Comparison of ENCODE assay signal across 8 cellular contexts in the genomic region with DNA sequence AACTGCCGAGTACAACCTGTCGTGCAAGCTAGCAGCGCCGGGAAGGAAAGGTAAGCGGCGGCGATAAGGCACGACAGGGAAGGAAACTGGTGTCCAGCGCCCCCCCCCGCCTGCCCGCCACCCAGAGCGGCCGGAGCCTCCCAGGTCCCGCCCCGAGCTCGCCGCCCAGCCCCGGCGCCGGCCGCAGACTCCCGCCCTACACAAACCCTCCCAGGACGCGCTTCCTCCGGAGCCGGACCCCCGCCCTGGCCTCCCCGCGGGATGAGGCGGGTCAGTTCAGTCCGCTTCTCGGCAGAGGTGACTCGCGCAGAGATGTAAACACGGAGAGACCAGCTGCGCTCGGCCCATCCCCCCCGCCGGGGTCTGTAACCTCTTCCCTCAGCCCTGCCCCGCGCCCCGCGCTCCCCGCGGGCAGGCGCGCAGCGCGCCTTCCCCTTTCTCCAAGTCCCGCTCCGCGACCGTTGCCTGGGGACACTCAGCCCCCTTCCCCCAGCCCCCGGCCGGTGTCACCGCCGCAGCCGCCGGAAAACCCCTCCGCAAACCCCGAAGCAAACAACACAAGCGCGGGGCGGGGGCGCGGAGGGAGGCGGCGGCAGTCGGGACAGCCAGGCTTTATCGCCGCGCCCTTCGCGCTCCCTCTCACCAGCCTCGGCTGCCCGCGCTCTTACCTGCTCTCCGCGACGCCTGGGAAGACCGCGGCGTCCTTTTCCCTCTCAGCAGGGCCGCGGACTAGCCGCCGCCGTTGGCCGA. TPM values are rescaled to one million over a fixed set of nuclear protein-coding genes. Genes with fewer than 3 reads are reported as not detected.
DNase-seq lines count a peak whose midpoint lies in the region; ATAC-seq and TF ChIP-seq lines count a peak whose summit lies in the region.

No MANE protein-coding gene starts in this region.

- H3K4me3 Mint-ChIP-seq in CD8-positive, alpha-beta memory T cell: peak overlapping the region; percentile 89 to 97 (median 92)
- H3K4me3 Mint-ChIP-seq in stimulated activated naive CD8-positive, alpha-beta T cell treated with anti-CD3 and anti-CD28 coated beads, Interleukin-15, amount 100 ng/mL, for 72 hours: peak overlapping the region; percentile 94

- H3K36me3 ChIP-seq in CD8-positive, alpha-beta memory T cell (ENCODE audit: insufficient read depth, low read length): no peaks in the 10 kb centered on the region
- H3K36me3 ChIP-seq in HUES64 (ENCODE audit: insufficient read depth, low read length): no peaks in the 10 kb centered on the region
- no peaks in the 10 kb centered on the region for H3K36me3 ChIP-seq in neural cell (ENCODE audit: insufficient read depth, low read length)

- peak overlapping the region; percentile 86 for H3K4me2 ChIP-seq in neural cell (ENCODE audit: low read length)

- H3K4me1 ChIP-seq in CD8-positive, alpha-beta memory T cell (ENCODE audit: insufficient read depth, low read length): peaks cover 10% of the 10 kb centered on the region
- peaks cover 31% of the 10 kb centered on the region for H3K4me1 ChIP-seq in HUES64 (ENCODE audit: insufficient read depth, low read length)

- peak overlapping the region; percentile 70 for H3K27ac ChIP-seq in CD8-positive, alpha-beta memory T cell (ENCODE audit: low read depth, low read length)
- peak overlapping the region; percentile 98 for H3K27ac ChIP-seq in HUES64 (ENCODE audit: low read depth, low read length)
- H3K27ac ChIP-seq in RWPE1: peak overlapping the region; percentile 98
- peak overlapping the region; percentile 97 for H3K27ac ChIP-seq in neural cell (ENCODE audit: low read length)

- H2AFZ ChIP-seq in neural cell (ENCODE audit: low read depth, low read length): peak overlapping the region; percentile 60

- peak; percentile 17 for ATAC-seq in GM21390 (IDR thresholded peaks at IDR 0.05; ENCODE audit: unreplicated experiment)
- peak; percentile 49 for ATAC-seq in stimulated activated naive CD8-positive, alpha-beta T cell treated with anti-CD3 and anti-CD28 coated beads, Interleukin-15, amount 100 ng/mL, for 72 hours

- peaks cover 25 to 40% (median 32%) of the 10 kb centered on the region in 3 donors for H3K4me1 Mint-ChIP-seq in CD8-positive, alpha-beta memory T cell
- peaks cover 23% of the 10 kb centered on the region for H3K4me1 Mint-ChIP-seq in stimulated activated naive CD8-positive, alpha-beta T cell treated with anti-CD3 and anti-CD28 coated beads, Interleukin-15, amount 100 ng/mL, for 72 hours

- peaks cover 0 to 8% (median 0%) of the 10 kb centered on the region in 3 donors for H3K36me3 Mint-ChIP-seq in CD8-positive, alpha-beta memory T cell

- WGBS in HUES64: under 1% methylated on average over 89 of the region's 89 CpGs

- peaks cover 42% of the 10 kb centered on the region for H3K79me2 ChIP-seq in neural cell (replicated peaks; ENCODE audit: insufficient read depth, low read length)

- peaks cover 11% of the 10 kb centered on the region for H3F3A ChIP-seq in neural cell (ENCODE audit: insufficient read depth, low read length, poor library complexity, severe bottlenecking)

- no peaks in the 10 kb centered on the region for H3K9me3 ChIP-seq in CD8-positive, alpha-beta memory T cell (ENCODE audit: low read length)
- H3K9me3 ChIP-seq in HUES64 (ENCODE audit: insufficient read depth, low read depth, low read length) (no peaks in the 10 kb centered on the region), neural cell (ENCODE audit: low read length) (no peaks in the 10 kb centered on the region)

- H3K9me2 ChIP-seq in neural cell (ENCODE audit: insufficient read depth, low read length): no peaks in the 10 kb centered on the region

- H3K4me3 ChIP-seq in CD8-positive, alpha-beta memory T cell (ENCODE audit: low read length): peak overlapping the region; percentile 60
- H3K4me3 ChIP-seq in HUES64 (ENCODE audit: low read length) (peak overlapping the region; percentile 87), neural cell (ENCODE audit: low read length) (peak overlapping the region; percentile 73)

- H3K9ac ChIP-seq in HUES64 (ENCODE audit: low read depth, low read length) (peak overlapping the region; percentile 65), neural cell (ENCODE audit: low read length) (peak overlapping the region; percentile 96)

- no peaks in the 10 kb centered on the region for H3K27me3 ChIP-seq in CD8-positive, alpha-beta memory T cell (ENCODE audit: insufficient read depth, low read length, poor library complexity, severe bottlenecking)
- peaks cover 17% of the 10 kb centered on the region for H3K27me3 ChIP-seq in HUES64 (ENCODE audit: insufficient read depth, low read length)
- no peaks in the 10 kb centered on the region for H3K27me3 ChIP-seq in neural cell (ENCODE audit: insufficient read depth, low read depth, low read length)

- H3K27ac Mint-ChIP-seq in CD8-positive, alpha-beta memory T cell: peak overlapping the region; percentile 69 to 98 (median 88)
- H3K27ac Mint-ChIP-seq in stimulated activated naive CD8-positive, alpha-beta T cell treated with anti-CD3 and anti-CD28 coated beads, Interleukin-15, amount 100 ng/mL, for 72 hours: peak overlapping the region in 1 of 2 donors; percentile 94

- H4K20me1 ChIP-seq in neural cell (ENCODE audit: insufficient read depth): peaks cover 8% of the 10 kb centered on the region

- TF ChIP-seq RAD21 in neural cell (conservative IDR thresholded peaks at IDR 0.05): no peak

- no peaks in the 10 kb centered on the region for H3K27me3 Mint-ChIP-seq in CD8-positive, alpha-beta memory T cell
- peaks cover 20% of the 10 kb centered on the region for H3K27me3 Mint-ChIP-seq in stimulated activated naive CD8-positive, alpha-beta T cell treated with anti-CD3 and anti-CD28 coated beads, Interleukin-15, amount 100 ng/mL, for 72 hours

- H3K9me3 Mint-ChIP-seq in CD8-positive, alpha-beta memory T cell: no peaks in the 10 kb centered on the region
- H3K9me3 Mint-ChIP-seq in stimulated activated naive CD8-positive, alpha-beta T cell treated with anti-CD3 and anti-CD28 coated beads, Interleukin-15, amount 100 ng/mL, for 72 hours: no peaks in the 10 kb centered on the region

- no peak for TF ChIP-seq EP300 in neural cell (conservative IDR thresholded peaks at IDR 0.05; ENCODE audit: poor library complexity, severe bottlenecking)

- POLR2A ChIA-PET in CD8-positive, alpha-beta memory T cell (lab: Charles Lee): interaction anchor here (1.1 to 2.6 kb wide), 4 partner anchors 21 to 380 kb away, joined by 3 to 25 read pairs (median 8); a partner anchor contains a TSS
- POLR2A ChIA-PET in RWPE1 (lab: Yijun Ruan, JAX; ENCODE audit: low non-redundant PET): interaction anchor here (0.6 to 1.7 kb wide), 5 partner anchors 56 to 380 kb away, joined by 3 to 7 read pairs (median 3); a partner anchor contains a TSS

- no peak for TF ChIP-seq CTCF in RWPE1 (conservative IDR thresholded peaks at IDR 0.05; ENCODE audit: low read depth)
- TF ChIP-seq CTCF in neural cell (IDR thresholded peaks at IDR 0.05; ENCODE audit: poor library complexity, severe bottlenecking): no peak

- DNase-seq in CD8-positive, alpha-beta memory T cell: peak; percentile 54 to 78 (median 66)
- peak; percentile 55 for DNase-seq in RWPE1 (ENCODE audit: low spot score)
- peak; percentile 68 for DNase-seq in activated gamma-delta T cell (lab: John Stamatoyannopoulos, UW)
- peak; percentile 65 for DNase-seq in fibroblast of the conjunctiva (ENCODE audit: low read depth)
- peak; percentile 67 to 70 for DNase-seq in stimulated activated naive CD8-positive, alpha-beta T cell treated with anti-CD3 and anti-CD28 coated beads, Interleukin-15, amount 100 ng/mL, for 72 hours

- CTCF ChIA-PET in CD8-positive, alpha-beta memory T cell (lab: Charles Lee): interaction anchor here (0.6 to 2.0 kb wide), 3 partner anchors 17 to 124 kb away, joined by 3 to 6 read pairs (median 4); no protein-coding TSS in a partner anchor
- CTCF ChIA-PET in RWPE1 (lab: Yijun Ruan, JAX): interaction anchor here (0.7 to 1.6 kb wide), 4 partner anchors 9 to 146 kb away, joined by 3 to 7 read pairs (median 5); no protein-coding TSS in a partner anchor

TF ChIP-seq in neural cell, 6 proteins besides CTCF, POLR2A, EP300 and RAD21:
- TF ChIP-seq MXI1 (conservative IDR thresholded peaks at IDR 0.05; ENCODE audit: poor library complexity, severe bottlenecking) (peak; percentile 54), SMC3 (conservative IDR thresholded peaks at IDR 0.05; ENCODE audit: poor library complexity) (peak; percentile 44), POLR2AphosphoS5 (IDR thresholded peaks at IDR 0.05) (peak; percentile 41), EZH2 (IDR thresholded peaks at IDR 0.05; ENCODE audit: borderline replicate concordance, insufficient read depth, low read length, poor library complexity, severe bottlenecking) (no peak), TAF1 (IDR thresholded peaks at IDR 0.05; ENCODE audit: low read depth) (peak; percentile 29)
- TF ChIP-seq, protein P1, sequence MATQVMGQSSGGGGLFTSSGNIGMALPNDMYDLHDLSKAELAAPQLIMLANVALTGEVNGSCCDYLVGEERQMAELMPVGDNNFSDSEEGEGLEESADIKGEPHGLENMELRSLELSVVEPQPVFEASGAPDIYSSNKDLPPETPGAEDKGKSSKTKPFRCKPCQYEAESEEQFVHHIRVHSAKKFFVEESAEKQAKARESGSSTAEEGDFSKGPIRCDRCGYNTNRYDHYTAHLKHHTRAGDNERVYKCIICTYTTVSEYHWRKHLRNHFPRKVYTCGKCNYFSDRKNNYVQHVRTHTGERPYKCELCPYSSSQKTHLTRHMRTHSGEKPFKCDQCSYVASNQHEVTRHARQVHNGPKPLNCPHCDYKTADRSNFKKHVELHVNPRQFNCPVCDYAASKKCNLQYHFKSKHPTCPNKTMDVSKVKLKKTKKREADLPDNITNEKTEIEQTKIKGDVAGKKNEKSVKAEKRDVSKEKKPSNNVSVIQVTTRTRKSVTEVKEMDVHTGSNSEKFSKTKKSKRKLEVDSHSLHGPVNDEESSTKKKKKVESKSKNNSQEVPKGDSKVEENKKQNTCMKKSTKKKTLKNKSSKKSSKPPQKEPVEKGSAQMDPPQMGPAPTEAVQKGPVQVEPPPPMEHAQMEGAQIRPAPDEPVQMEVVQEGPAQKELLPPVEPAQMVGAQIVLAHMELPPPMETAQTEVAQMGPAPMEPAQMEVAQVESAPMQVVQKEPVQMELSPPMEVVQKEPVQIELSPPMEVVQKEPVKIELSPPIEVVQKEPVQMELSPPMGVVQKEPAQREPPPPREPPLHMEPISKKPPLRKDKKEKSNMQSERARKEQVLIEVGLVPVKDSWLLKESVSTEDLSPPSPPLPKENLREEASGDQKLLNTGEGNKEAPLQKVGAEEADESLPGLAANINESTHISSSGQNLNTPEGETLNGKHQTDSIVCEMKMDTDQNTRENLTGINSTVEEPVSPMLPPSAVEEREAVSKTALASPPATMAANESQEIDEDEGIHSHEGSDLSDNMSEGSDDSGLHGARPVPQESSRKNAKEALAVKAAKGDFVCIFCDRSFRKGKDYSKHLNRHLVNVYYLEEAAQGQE (IDR thresholded peaks at IDR 0.05; ENCODE audit: borderline replicate concordance): peak; percentile 64

RNA-seq across cellular contexts. Expression of a gene that starts 0.5 kb away (rescaled TPM):
- 10 to 100 TPM; 26.6 to 27.4 TPM for total RNA-seq in CD8-positive, alpha-beta memory T cell
- polyA plus RNA-seq in CD8-positive, alpha-beta memory T cell: 32.5 TPM
- 19.0 TPM for polyA plus RNA-seq in HUES64 (2013, experiment 1 of 2)
- polyA plus RNA-seq in HUES64 (2013, experiment 2 of 2): 25.2 TPM
- polyA plus RNA-seq in neural cell: 105 and 116 TPM in 2 replicates
- polyA minus RNA-seq in neural cell: 156 and 163 TPM in 2 replicates

Comparison
In these comparisons a context has a peak if more than half of its experiments do, and no peak if none do; other contexts are left out.
1. Peak in every context shown above with its lines: DNase-seq, ATAC-seq, H3K4me3 ChIP-seq and H3K27ac ChIP-seq.